1 cellular context compared by ENCODE assay signal in genomic region chr1:26034504-26035202, GRCh38.
TF ChIP-seq lines count a peak whose summit lies in the region.

No MANE protein-coding gene starts in this region.

TF ChIP-seq in GM23338, 12 proteins besides CTCF, POLR2A, EP300 and RAD21 (continued from another document):
- no peak for TF ChIP-seq ZNF462 (CRISPR knock-in tag; IDR thresholded peaks at IDR 0.05)
- TF ChIP-seq POLR2AphosphoS5 (IDR thresholded peaks at IDR 0.05; ENCODE audit: low read depth), result no peak
TF ChIP-seq in GM23338: peak in this region for 1.
